ENCODE assay signal across 20 cellular contexts in genomic region chr6:137964876-137965275, GRCh38.
DNase-seq lines count a peak whose midpoint lies in the region; ATAC-seq, FAIRE-seq and TF ChIP-seq lines count a peak whose summit lies in the region.
"Had no signal": no experiment of that assay in that cellular context is flagged by ENCODE, and none has a peak within 500 bp of the region (broad histone marks: within the 10 kb centered on the region; RNA-seq: fewer than 3 reads in every experiment).

No MANE protein-coding gene starts in this region.

- POLR2A ChIA-PET in activated CD8-positive, alpha-beta T cell treated with anti-CD3 and anti-CD28 coated beads, Interleukin-2, amount 10 ng/mL, durations not matched to agents 7 days and 5 days (lab: Charles Lee), result no interaction called here

- ATAC-seq in HG03108 (IDR thresholded peaks at IDR 0.05; ENCODE audit: unreplicated experiment), result peak; percentile 53
- ATAC-seq in activated CD8-positive, alpha-beta T cell treated with anti-CD3 and anti-CD28 coated beads, Interleukin-2, amount 10 ng/mL, durations not matched to agents 7 days and 5 days, result no peak
- ATAC-seq: Right ventricle myocardium inferior, T-cell had no signal

- peaks cover 1% of the 10 kb centered on the region for H3K27me3 Mint-ChIP-seq in chondrocyte (ENCODE audit: low read depth)
- no peaks in the 10 kb centered on the region for H3K27me3 Mint-ChIP-seq in activated CD8-positive, alpha-beta T cell treated with anti-CD3 and anti-CD28 coated beads, Interleukin-2, amount 10 ng/mL, durations not matched to agents 7 days and 5 days (ENCODE audit: low read depth)
- H3K27me3 Mint-ChIP-seq: T-cell had no signal

- no peaks in the 10 kb centered on the region for H3K36me3 Mint-ChIP-seq in chondrocyte (ENCODE audit: low read depth)
- peaks cover 13% of the 10 kb centered on the region for H3K36me3 Mint-ChIP-seq in activated CD8-positive, alpha-beta T cell treated with anti-CD3 and anti-CD28 coated beads, Interleukin-2, amount 10 ng/mL, durations not matched to agents 7 days and 5 days (ENCODE audit: low read depth)
- H3K36me3 Mint-ChIP-seq: T-cell had no signal

- FAIRE-seq in GM12891 (lab: Jason Lieb, UNC) (no peak), GM19239 (lab: Jason Lieb, UNC) (peak; percentile 47)
- FAIRE-seq: A204.1 had no signal

- CTCF ChIA-PET in activated CD8-positive, alpha-beta T cell treated with anti-CD3 and anti-CD28 coated beads, Interleukin-2, amount 10 ng/mL, durations not matched to agents 7 days and 5 days (lab: Charles Lee), result interaction anchor here (1.2 kb wide), 1 partner anchor 94 kb away, joined by 3 read pairs; no protein-coding TSS in a partner anchor

- intact Hi-C loops in posterior cingulate gyrus (cut with DNase I), result no loop called here

- no peak for TF ChIP-seq POLR2A in GM12891 (IDR thresholded peaks at IDR 0.05; ENCODE audit: low read depth, low read length)

- DNase-seq in GM12891 (ENCODE audit: insufficient read length, low spot score) (no peak), GM19239 (ENCODE audit: insufficient read length, low spot score) (no peak), chondrocyte (ENCODE audit: low spot score) (no peak), posterior cingulate gyrus (no peak), DMS114 treated with DMSO at 0.1 percent for 48 hours (lab: John Stamatoyannopoulos, UW; ENCODE audit: unreplicated experiment) (no peak), DMS 273 (lab: John Stamatoyannopoulos, UW; ENCODE audit: unreplicated experiment) (no peak)
- no peak for DNase-seq in activated CD8-positive, alpha-beta T cell treated with anti-CD3 and anti-CD28 coated beads, Interleukin-2, amount 10 ng/mL, durations not matched to agents 7 days and 5 days
- DNase-seq: DMS 273 treated with DMSO at 0.1 percent for 48 hours, GF-D8, H7, NCI-H1436, NCI-H2029, NCI-H2171, NCI-H446, Peyer's patch, SK-N-SH, T-cell had no signal

- H3K4me3 Mint-ChIP-seq in chondrocyte (ENCODE audit: unreplicated experiment), result no peak overlapping the region
- no peak overlapping the region for H3K4me3 Mint-ChIP-seq in activated CD8-positive, alpha-beta T cell treated with anti-CD3 and anti-CD28 coated beads, Interleukin-2, amount 10 ng/mL, durations not matched to agents 7 days and 5 days
- H3K4me3 Mint-ChIP-seq: T-cell had no signal

- no peaks in the 10 kb centered on the region for H3K9me3 Mint-ChIP-seq in chondrocyte (ENCODE audit: low read depth)
- H3K9me3 Mint-ChIP-seq in activated CD8-positive, alpha-beta T cell treated with anti-CD3 and anti-CD28 coated beads, Interleukin-2, amount 10 ng/mL, durations not matched to agents 7 days and 5 days (ENCODE audit: insufficient read depth), result peaks cover 6% of the 10 kb centered on the region
- H3K9me3 Mint-ChIP-seq: T-cell had no signal

- H3K27ac Mint-ChIP-seq in chondrocyte (ENCODE audit: unreplicated experiment), result peak overlapping the region; percentile 28
- H3K27ac Mint-ChIP-seq in activated CD8-positive, alpha-beta T cell treated with anti-CD3 and anti-CD28 coated beads, Interleukin-2, amount 10 ng/mL, durations not matched to agents 7 days and 5 days, result no peak overlapping the region
- H3K27ac Mint-ChIP-seq: T-cell had no signal

- H3K4me1 Mint-ChIP-seq in chondrocyte (ENCODE audit: low read depth), result no peaks in the 10 kb centered on the region
- peaks cover 28% of the 10 kb centered on the region for H3K4me1 Mint-ChIP-seq in activated CD8-positive, alpha-beta T cell treated with anti-CD3 and anti-CD28 coated beads, Interleukin-2, amount 10 ng/mL, durations not matched to agents 7 days and 5 days (ENCODE audit: low read depth)

- TF ChIP-seq CTCF in chondrocyte (IDR thresholded peaks at IDR 0.05), result no peak

TF ChIP-seq in GM12891, 5 proteins besides CTCF, POLR2A, EP300 and RAD21:
- TF ChIP-seq POLR2AphosphoS5 (IDR thresholded peaks at IDR 0.05; ENCODE audit: low read depth, low read length) (no peak), SPI1 (IDR thresholded peaks at IDR 0.05; ENCODE audit: low read depth, low read length) (peak; percentile 65), POU2F2 (IDR thresholded peaks at IDR 0.05; ENCODE audit: low read depth, low read length) (no peak), PAX5 (IDR thresholded peaks at IDR 0.05; ENCODE audit: insufficient read depth, low read length, severe bottlenecking) (no peak)
